Comparison of ENCODE assay signal across 8 cellular contexts in genomic region chr1:6464514-6464836, GRCh38. TPM values are rescaled to one million over a fixed set of nuclear protein-coding genes. Genes with fewer than 3 reads are reported as not detected.
A peak's percentile ranks its signal among the peaks of the same experiment; 100 is the strongest.
DNase-seq lines count a peak whose midpoint lies in the region; ATAC-seq, FAIRE-seq and TF ChIP-seq lines count a peak whose summit lies in the region.

No MANE protein-coding gene starts in this region.

- H3K27ac ChIP-seq in A549: no peak overlapping the region

- no peak for FAIRE-seq in A549 (lab: Jason Lieb, UNC)

- DNase-seq in A549 (ENCODE audit: low read depth in 1 of 2, low spot score in 1 of 2) (peak in 1 of 2 experiments; percentile 36), M059J (ENCODE audit: low read depth) (peak; percentile 41), immature natural killer cell (no peak), NCI-H524 treated with DMSO at 0.1 percent for 48 hours (lab: John Stamatoyannopoulos, UW) (no peak), GM19238 (ENCODE audit: insufficient read length, low spot score) (no peak), NOMO-1 (lab: John Stamatoyannopoulos, UW; ENCODE audit: unreplicated experiment in 2 of 2) (no peak)
- DNase-seq in activated T-cell treated with anti-CD3 and anti-CD28 coated beads, Interleukin-2, amount 50 U/mL, for 1 hour: peak; percentile 60

- CTCF ChIA-PET in A549 (lab: Yijun Ruan, JAX): interaction anchor here (0.6 to 1.0 kb wide), 3 partner anchors 9 to 78 kb away, joined by 3 read pairs; no protein-coding TSS in a partner anchor

- ATAC-seq in A549: peak; percentile 37 to 75; a peak in 4 of 6 replicates
- no peak for ATAC-seq in HG03378 (IDR thresholded peaks at IDR 0.05; ENCODE audit: unreplicated experiment)

- no peak for TF ChIP-seq RAD21 in A549 (conservative IDR thresholded peaks at IDR 0.05 in 1 of 2, IDR thresholded peaks at IDR 0.05 in 1 of 2)

- 68% methylated on average over 4 of the region's 7 CpGs for WGBS in A549 (ENCODE audit: missing lambda C conversion rate)

- H3K27ac Mint-ChIP-seq in immature natural killer cell: peak overlapping the region in 4 of 6 donors; percentile 35 to 58 (median 46)

- no peak for TF ChIP-seq EP300 in A549 (IDR thresholded peaks at IDR 0.05)

- peaks cover 0 to 9% (median 3%) of the 10 kb centered on the region in 3 donors for H3K36me3 Mint-ChIP-seq in immature natural killer cell

- no peak for TF ChIP-seq CTCF in A549 (IDR thresholded peaks at IDR 0.05)

- POLR2A ChIA-PET in A549 (lab: Yijun Ruan, JAX): no interaction called here

- no peak overlapping the region for H3K4me2 ChIP-seq in A549

- H3K4me1 ChIP-seq in A549: no peaks in the 10 kb centered on the region; the same call in 2 of the 3 replicates

- peak overlapping the region; percentile 59 to 83 (median 81) for H3K4me3 Mint-ChIP-seq in immature natural killer cell

- H3K9me3 Mint-ChIP-seq in immature natural killer cell: no peaks in the 10 kb centered on the region

- H3K9me3 ChIP-seq in A549: no peaks in the 10 kb centered on the region

- H3K27me3 Mint-ChIP-seq in immature natural killer cell (ENCODE audit: low read depth in 3 of 3): peaks cover 2 to 14% (median 4%) of the 10 kb centered on the region in 3 donors

- peaks cover 16 to 32% of the 10 kb centered on the region in 2 donors for H3K4me1 Mint-ChIP-seq in immature natural killer cell

- no peak for TF ChIP-seq POLR2A in A549 (IDR thresholded peaks at IDR 0.05; ENCODE audit: low read length)

- no peak overlapping the region for H3K4me3 ChIP-seq in A549

TF ChIP-seq in A549, 52 proteins besides CTCF, POLR2A, EP300 and RAD21:
- TF ChIP-seq ATOH8 (CRISPR knock-in tag; IDR thresholded peaks at IDR 0.05; ENCODE audit: low read depth) (no peak), ZFP36 (IDR thresholded peaks at IDR 0.05; ENCODE audit: borderline replicate concordance, partially characterized antibody) (no peak), TFCP2L1 (CRISPR knock-in tag; IDR thresholded peaks at IDR 0.05) (no peak), HMGXB4 (CRISPR knock-in tag; IDR thresholded peaks at IDR 0.05; ENCODE audit: borderline replicate concordance) (no peak), JUN (IDR thresholded peaks at IDR 0.05) (no peak), BHLHE40 (IDR thresholded peaks at IDR 0.05; ENCODE audit: low read depth, low read length) (no peak), KDM5A (IDR thresholded peaks at IDR 0.05) (no peak), CHD2 (IDR thresholded peaks at IDR 0.05; ENCODE audit: low read length, partially characterized antibody) (no peak), CBX2 (IDR thresholded peaks at IDR 0.05; ENCODE audit: borderline replicate concordance, low read depth) (no peak), HES2 (IDR thresholded peaks at IDR 0.05) (no peak), GATA3 (IDR thresholded peaks at IDR 0.05; ENCODE audit: borderline replicate concordance) (no peak), CEBPB (IDR thresholded peaks at IDR 0.05) (no peak)

RNA-seq across cellular contexts. Expression of gene TNFRSF25, which starts 1.5 kb away (rescaled TPM):
- polyA plus RNA-seq in A549 (2011; rRNA removed): 0.65 and 0.85 TPM in 2 replicates
- polyA plus RNA-seq in A549 (2012; cell fraction: cytosol; rRNA removed): 2.1 and 2.6 TPM in 2 replicates
- polyA plus RNA-seq in A549 (2012; cell fraction: nucleus; rRNA removed): 23.2 and 24.6 TPM in 2 replicates
- polyA plus RNA-seq in A549 (2017; fragmentation: RNase III; extraction: RNeasy Plus Mini Kit Qiagen cat#74134 plus additional on column Dnase treatment): 3.0 to 4.5 TPM (median 3.4 TPM) in 3 replicates
- polyA minus RNA-seq in A549 (2011; rRNA and poly(A)+ RNA removed): 0.04 and 0.83 TPM in 2 replicates
- total RNA-seq in M059J (2014; rRNA removed; shearing (Covaris generic)): 8.7 and 9.1 TPM in 2 replicates
- 10 to 100 TPM in 1 of 3 donors, 1 to 10 TPM in 2; 3.1 to 15.3 (median 9.8) TPM for polyA plus RNA-seq in immature natural killer cell

RNA-seq across cellular contexts. Expression of gene PLEKHG5, which starts 27.0 kb away (rescaled TPM):
- polyA plus RNA-seq in A549 (2011; rRNA removed): 0.75 and 0.84 TPM in 2 replicates
- polyA plus RNA-seq in A549 (2012; cell fraction: cytosol; rRNA removed): 1.1 and 1.6 TPM in 2 replicates
- 7.2 and 9.2 TPM in 2 replicates for polyA plus RNA-seq in A549 (2012; cell fraction: nucleus; rRNA removed)
- 2.4 to 3.4 TPM (median 3.1 TPM) in 3 replicates for polyA plus RNA-seq in A549 (2017; fragmentation: RNase III; extraction: RNeasy Plus Mini Kit Qiagen cat#74134 plus additional on column Dnase treatment)
- 0.62 and 0.83 TPM in 2 replicates for polyA minus RNA-seq in A549 (2011; rRNA and poly(A)+ RNA removed)
- total RNA-seq in M059J (2014; rRNA removed; shearing (Covaris generic)): 3.9 and 11.2 TPM in 2 replicates
- under 1 TPM in 1 of 3 donors, not detected in 2; 0.08 TPM for polyA plus RNA-seq in immature natural killer cell

RNA-seq across cellular contexts. Expression of gene ESPN, which starts 39.9 kb away (rescaled TPM):
- 0.13 and 0.22 TPM in 2 replicates for polyA plus RNA-seq in A549 (2011; rRNA removed)
- polyA plus RNA-seq in A549 (2012; cell fraction: cytosol; rRNA removed): 0.22 and 0.29 TPM in 2 replicates
- 0.81 and 1.1 TPM in 2 replicates for polyA plus RNA-seq in A549 (2012; cell fraction: nucleus; rRNA removed)
- 0.17 to 0.28 TPM (median 0.18 TPM) in 3 replicates for polyA plus RNA-seq in A549 (2017; fragmentation: RNase III; extraction: RNeasy Plus Mini Kit Qiagen cat#74134 plus additional on column Dnase treatment)
- not detected in 2 replicates for polyA minus RNA-seq in A549 (2011; rRNA and poly(A)+ RNA removed)
- total RNA-seq in M059J (2014; rRNA removed; shearing (Covaris generic)): 0.02 TPM in 1 of 2 replicates, not detected in the other
- polyA plus RNA-seq in immature natural killer cell: not detected

RNA-seq across cellular contexts. Expression of gene HES2, which starts 44.8 kb away (rescaled TPM):
- 1.8 and 2.0 TPM in 2 replicates for polyA plus RNA-seq in A549 (2011; rRNA removed)
- polyA plus RNA-seq in A549 (2012; cell fraction: cytosol; rRNA removed): 2.0 and 2.2 TPM in 2 replicates
- 1.4 and 1.6 TPM in 2 replicates for polyA plus RNA-seq in A549 (2012; cell fraction: nucleus; rRNA removed)
- polyA plus RNA-seq in A549 (2017; fragmentation: RNase III; extraction: RNeasy Plus Mini Kit Qiagen cat#74134 plus additional on column Dnase treatment): 0.75 to 1.3 TPM (median 0.79 TPM) in 3 replicates
- 0.54 and 0.87 TPM in 2 replicates for polyA minus RNA-seq in A549 (2011; rRNA and poly(A)+ RNA removed)
- total RNA-seq in M059J (2014; rRNA removed; shearing (Covaris generic)): 0.47 and 1.0 TPM in 2 replicates
- polyA plus RNA-seq in immature natural killer cell: not detected

Comparison
In these comparisons a context has a peak if more than half of its experiments do, and no peak if none do; other contexts are left out.
1. DNase-seq: peak in M059J (single experiment) and activated T-cell treated with anti-CD3 and anti-CD28 coated beads, Interleukin-2, amount 50 U/mL, for 1 hour (single experiment); none in immature natural killer cell (0 of 3), NCI-H524 treated with DMSO at 0.1 percent for 48 hours (single experiment), GM19238 (single experiment) and NOMO-1 (0 of 2).